15 cellular contexts compared by ENCODE assay signal in genomic region chr9:90552317-90552716, GRCh38.
A peak's percentile ranks its signal among the peaks of the same experiment; 100 is the strongest.
DNase-seq lines count a peak whose midpoint lies in the region; ATAC-seq and TF ChIP-seq lines count a peak whose summit lies in the region.
"Had no signal": no experiment of that assay in that cellular context is flagged by ENCODE, and none has a peak within 500 bp of the region (broad histone marks: within the 10 kb centered on the region; RNA-seq: fewer than 3 reads in every experiment).

No MANE protein-coding gene starts in this region.

- no peak for DNase-seq in hypothalamus (lab: John Stamatoyannopoulos, UW)
- DNase-seq in amniotic stem cell (lab: John Stamatoyannopoulos, UW), result no peak
- no peak for DNase-seq in omental fat pad (ENCODE audit: low spot score)
- DNase-seq: activated CD4-positive, CD25-positive, alpha-beta regulatory T cell; activated CD8-positive, alpha-beta memory T cell treated with anti-CD3 and anti-CD28 coated beads, Interleukin-2, amount 50 U/mL, for 4 hours; central memory CD4-positive, alpha-beta T cell; DMS153; kidney; retina; stimulated activated CD4-positive, alpha-beta T cell treated with anti-CD3 and anti-CD28 coated beads, Interleukin-2, amount 100 ng/mL, for 48 hours had no signal

- TF ChIP-seq CTCF in omental fat pad (IDR thresholded peaks at IDR 0.05), result no peak

- ATAC-seq in GM18502 (IDR thresholded peaks at IDR 0.05; ENCODE audit: poor library complexity, unreplicated experiment), result peak; percentile 77
- ATAC-seq in GM19452 (IDR thresholded peaks at IDR 0.05; ENCODE audit: unreplicated experiment), result peak; percentile 83
- peak; percentile 86 for ATAC-seq in HG02759 (IDR thresholded peaks at IDR 0.05; ENCODE audit: unreplicated experiment)
- ATAC-seq in HG03571 (IDR thresholded peaks at IDR 0.05; ENCODE audit: unreplicated experiment), result peak; percentile 55
- ATAC-seq in omental fat pad (ENCODE audit: low FRiP score), result no peak
- ATAC-seq in HG03432 (IDR thresholded peaks at IDR 0.05; ENCODE audit: unreplicated experiment), result no peak

Comparison
In these comparisons a context has a peak if more than half of its experiments do, and no peak if none do; other contexts are left out.
1. ATAC-seq: peak in GM18502 (single experiment), GM19452 (single experiment), HG02759 (single experiment) and HG03571 (single experiment); none in omental fat pad (single experiment) and HG03432 (single experiment).